ENCODE assay signal across 29 cellular contexts in the genomic region with DNA sequence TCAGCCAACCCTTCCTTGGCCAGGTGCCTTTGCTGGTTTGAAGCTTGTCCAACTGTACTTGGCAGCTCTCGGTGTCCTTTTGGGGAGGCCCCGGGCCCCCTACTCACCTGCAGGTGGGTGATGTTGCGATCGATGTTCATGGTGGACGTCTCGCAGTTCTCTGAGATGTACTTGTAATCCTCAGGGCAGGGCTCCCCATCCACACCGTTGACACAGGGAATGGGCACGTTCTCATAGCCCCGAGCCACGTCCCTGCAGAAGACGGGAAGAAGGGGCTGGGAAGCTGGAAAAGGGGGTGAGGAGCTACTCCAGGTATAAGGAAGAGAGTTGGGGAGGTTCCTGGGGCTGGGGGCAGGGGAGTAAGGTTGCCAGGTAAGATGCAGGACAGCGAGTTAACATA. TPM values are rescaled to one million over a fixed set of nuclear protein-coding genes. Genes with fewer than 3 reads are reported as not detected.
"Had no signal": no experiment of that assay in that cellular context is flagged by ENCODE, and none has a peak within 500 bp of the region (broad histone marks: within the 10 kb centered on the region; RNA-seq: fewer than 3 reads in every experiment).

No MANE protein-coding gene starts in this region.

- H3K9me3 ChIP-seq: colonic mucosa, esophagus squamous epithelium, gastrocnemius medialis, heart right ventricle, left lung, lower lobe of right lung, mucosa of descending colon had no signal

- ATAC-seq: effector memory CD8-positive, alpha-beta T cell; esophagus mucosa; gastrocnemius medialis; heart right ventricle; left cardiac atrium; left lung; left ventricle myocardium superior; lower lobe of right lung; mucosa of descending colon had no signal

- H3K27me3 ChIP-seq: colonic mucosa, esophagus squamous epithelium, gastrocnemius medialis, heart right ventricle, left lung had no signal

- H3K4me3 ChIP-seq: colonic mucosa, esophagus squamous epithelium, gastrocnemius medialis, heart right ventricle, left lung, lower lobe of right lung, mucosa of descending colon had no signal

- H3K4me1 ChIP-seq: gastrocnemius medialis, heart right ventricle, left lung, lower lobe of right lung had no signal

- H3K36me3 ChIP-seq: colonic mucosa had no signal

- H3K27ac ChIP-seq: colonic mucosa, epithelial cell of prostate, esophagus squamous epithelium, gastrocnemius medialis, heart right ventricle, left lung, lower lobe of right lung had no signal

- DNase-seq: colonic mucosa; cortex of kidney; effector CD8-positive, alpha-beta T cell; effector memory CD8-positive, alpha-beta T cell; endodermal cell; erythroblast; esophagus squamous epithelium; foreskin fibroblast; foreskin melanocyte; gastrocnemius medialis; glutamatergic neuron; head of caudate nucleus; heart right ventricle; hippocampal formation; left cardiac atrium; left lung; left ventricle myocardium superior; lower lobe of right lung; mesenchymal stem cell; mucosa of descending colon; naive B cell had no signal

- FAIRE-seq: endometrium, islet of Langerhans, keratinocyte had no signal

RNA-seq across cellular contexts. Expression of a gene that starts 4.9 kb away (rescaled TPM):
- total RNA-seq: left cardiac atrium, left ventricle myocardium superior, lung microvascular endothelial cell had no signal

RNA-seq across cellular contexts. Expression of a gene that starts 43.8 kb away (rescaled TPM):
- total RNA-seq: dermis microvascular lymphatic vessel endothelial cell, glomerular endothelial cell, lung microvascular endothelial cell had no signal
- polyA plus RNA-seq: keratinocyte had no signal
